Comparison of ENCODE assay signal across 8 cellular contexts in genomic region chr7:70695804-70696104, GRCh38.
DNase-seq lines count a peak whose midpoint lies in the region; ATAC-seq, FAIRE-seq and TF ChIP-seq lines count a peak whose summit lies in the region.

No MANE protein-coding gene starts in this region.

- H3K9ac ChIP-seq in kidney (ENCODE audit: low read length in 2 of 2): peak overlapping the region; percentile 14 to 57

- WGBS in tibial nerve, 2 donors: 6 to 11% methylated on average over 10 of the region's 10 CpGs

- no peak for TF ChIP-seq CTCF in activated CD8-positive, alpha-beta T cell treated with anti-CD3 and anti-CD28 coated beads for 36 hours (IDR thresholded peaks at IDR 0.05)
- TF ChIP-seq CTCF in kidney (IDR thresholded peaks at IDR 0.05; ENCODE audit: borderline replicate concordance, extremely low read depth, insufficient read depth) (no peak), tibial nerve (IDR thresholded peaks at IDR 0.05) (no peak)

- H3K27me3 ChIP-seq in tibial nerve: no peaks in the 10 kb centered on the region

- H3K9me3 ChIP-seq in kidney (ENCODE audit: control insufficient read depth in 1 of 2, low read length in 2 of 2) (no peaks in the 10 kb centered on the region), tibial nerve (no peaks in the 10 kb centered on the region)

- intact Hi-C loops in activated CD8-positive, alpha-beta T cell treated with anti-CD3 and anti-CD28 coated beads for 36 hours (cut with micrococcal nuclease): loop anchor here (5.0 kb wide), 1 partner anchor 103 kb away; no protein-coding TSS in a partner anchor
- intact Hi-C loops in kidney (cut with DNase I): no loop called here

- no peak for ATAC-seq in activated CD8-positive, alpha-beta memory T cell treated with anti-CD3 and anti-CD28 coated beads, Interleukin-2, amount 10 ng/mL, durations not matched to agents 7 days and 5 days
- ATAC-seq in activated CD8-positive, alpha-beta T cell treated with anti-CD3 and anti-CD28 coated beads for 36 hours: peak; percentile 28
- no peak for ATAC-seq in HG03196 (IDR thresholded peaks at IDR 0.05; ENCODE audit: unreplicated experiment)

- POLR2A ChIA-PET in activated CD8-positive, alpha-beta T cell treated with anti-CD3 and anti-CD28 coated beads for 36 hours (lab: Charles Lee): interaction anchor here (0.9 to 1.5 kb wide), 2 partner anchors 48 to 87 kb away, joined by 3 read pairs; no protein-coding TSS in a partner anchor

- H3K4me3 ChIP-seq in kidney (ENCODE audit: low read length in 2 of 2): peak overlapping the region; percentile 78 to 87
- peak overlapping the region; percentile 65 to 92 (median 80) for H3K4me3 ChIP-seq in tibial nerve

- peak overlapping the region; percentile 73 for H3K27ac Mint-ChIP-seq in activated CD8-positive, alpha-beta memory T cell treated with anti-CD3 and anti-CD28 coated beads, Interleukin-2, amount 10 ng/mL, durations not matched to agents 7 days and 5 days
- H3K27ac Mint-ChIP-seq in activated CD8-positive, alpha-beta T cell treated with anti-CD3 and anti-CD28 coated beads for 36 hours: peak overlapping the region; percentile 66

- TF ChIP-seq POLR2A in tibial nerve (IDR thresholded peaks at IDR 0.05): no peak
- TF ChIP-seq POLR2A in H54 (IDR thresholded peaks at IDR 0.05; ENCODE audit: low read depth, low read length): no peak

- no peaks in the 10 kb centered on the region for H3K36me3 Mint-ChIP-seq in activated CD8-positive, alpha-beta memory T cell treated with anti-CD3 and anti-CD28 coated beads, Interleukin-2, amount 10 ng/mL, durations not matched to agents 7 days and 5 days
- no peaks in the 10 kb centered on the region for H3K36me3 Mint-ChIP-seq in activated CD8-positive, alpha-beta T cell treated with anti-CD3 and anti-CD28 coated beads for 36 hours (ENCODE audit: low read depth)

- no peak for DNase-seq in activated CD8-positive, alpha-beta memory T cell treated with anti-CD3 and anti-CD28 coated beads, Interleukin-2, amount 10 ng/mL, durations not matched to agents 7 days and 5 days
- DNase-seq in activated CD8-positive, alpha-beta memory T cell treated with anti-CD3 and anti-CD28 coated beads, Interleukin-2, amount 50 U/mL, for 48 hours: no peak
- peak; percentile 43 for DNase-seq in activated CD8-positive, alpha-beta T cell treated with anti-CD3 and anti-CD28 coated beads for 36 hours
- DNase-seq in kidney: no peak
- peak in 1 of 2 donors; percentile 12 for DNase-seq in tibial nerve (ENCODE audit: low spot score in 2 of 2)
- no peak for DNase-seq in H54 (ENCODE audit: insufficient read length, low spot score)
- DNase-seq in H4 (ENCODE audit: low spot score): no peak

- FAIRE-seq in kidney (lab: Jason Lieb, UNC) (no peak), H54 (lab: Jason Lieb, UNC) (no peak)

- CTCF ChIA-PET in activated CD8-positive, alpha-beta memory T cell treated with anti-CD3 and anti-CD28 coated beads, Interleukin-2, amount 10 ng/mL, durations not matched to agents 7 days and 5 days (lab: Charles Lee): interaction anchor here (2.5 kb wide), 1 partner anchor 48 kb away, joined by 11 read pairs; no protein-coding TSS in a partner anchor
- CTCF ChIA-PET in activated CD8-positive, alpha-beta T cell treated with anti-CD3 and anti-CD28 coated beads for 36 hours (lab: Charles Lee): interaction anchor here (1.3 to 1.7 kb wide), 2 partner anchors 11 to 38 kb away, joined by 3 to 4 read pairs; no protein-coding TSS in a partner anchor

- H3K27me3 Mint-ChIP-seq in activated CD8-positive, alpha-beta memory T cell treated with anti-CD3 and anti-CD28 coated beads, Interleukin-2, amount 10 ng/mL, durations not matched to agents 7 days and 5 days: peaks cover 53% of the 10 kb centered on the region
- H3K27me3 Mint-ChIP-seq in activated CD8-positive, alpha-beta T cell treated with anti-CD3 and anti-CD28 coated beads for 36 hours: peaks cover 39% of the 10 kb centered on the region

- peaks cover 16% of the 10 kb centered on the region for H3K4me1 Mint-ChIP-seq in activated CD8-positive, alpha-beta memory T cell treated with anti-CD3 and anti-CD28 coated beads, Interleukin-2, amount 10 ng/mL, durations not matched to agents 7 days and 5 days
- peaks cover 18% of the 10 kb centered on the region for H3K4me1 Mint-ChIP-seq in activated CD8-positive, alpha-beta T cell treated with anti-CD3 and anti-CD28 coated beads for 36 hours (ENCODE audit: low read depth)

- H3K9me3 Mint-ChIP-seq in activated CD8-positive, alpha-beta memory T cell treated with anti-CD3 and anti-CD28 coated beads, Interleukin-2, amount 10 ng/mL, durations not matched to agents 7 days and 5 days (ENCODE audit: low read depth): no peaks in the 10 kb centered on the region
- no peaks in the 10 kb centered on the region for H3K9me3 Mint-ChIP-seq in activated CD8-positive, alpha-beta T cell treated with anti-CD3 and anti-CD28 coated beads for 36 hours

- peak overlapping the region; percentile 89 for H3K4me3 Mint-ChIP-seq in activated CD8-positive, alpha-beta memory T cell treated with anti-CD3 and anti-CD28 coated beads, Interleukin-2, amount 10 ng/mL, durations not matched to agents 7 days and 5 days
- H3K4me3 Mint-ChIP-seq in activated CD8-positive, alpha-beta T cell treated with anti-CD3 and anti-CD28 coated beads for 36 hours: peak overlapping the region; percentile 79

- peaks cover 2 to 4% of the 10 kb centered on the region in 2 donors for H3K36me3 ChIP-seq in kidney (ENCODE audit: control insufficient read depth in 1 of 2, insufficient read depth in 2 of 2, low read length in 2 of 2)
- H3K36me3 ChIP-seq in tibial nerve: no peaks in the 10 kb centered on the region

- peaks cover 0 to 3% of the 10 kb centered on the region in 2 donors for H3K4me1 ChIP-seq in kidney (ENCODE audit: control insufficient read depth in 1 of 2, insufficient read depth in 1 of 2, low read depth in 1 of 2, low read length in 2 of 2)
- peaks cover 0 to 52% (median 11%) of the 10 kb centered on the region in 4 donors for H3K4me1 ChIP-seq in tibial nerve

- H3K27ac ChIP-seq in kidney (ENCODE audit: low read depth in 2 of 2, low read length in 2 of 2) (peak overlapping the region in 1 of 2 donors; percentile 71), tibial nerve (peak overlapping the region; percentile 78 to 93 (median 86))

- TF ChIP-seq EP300 in tibial nerve (IDR thresholded peaks at IDR 0.05): no peak
